Comparison of ENCODE assay signal across 8 cellular contexts in the genomic region with DNA sequence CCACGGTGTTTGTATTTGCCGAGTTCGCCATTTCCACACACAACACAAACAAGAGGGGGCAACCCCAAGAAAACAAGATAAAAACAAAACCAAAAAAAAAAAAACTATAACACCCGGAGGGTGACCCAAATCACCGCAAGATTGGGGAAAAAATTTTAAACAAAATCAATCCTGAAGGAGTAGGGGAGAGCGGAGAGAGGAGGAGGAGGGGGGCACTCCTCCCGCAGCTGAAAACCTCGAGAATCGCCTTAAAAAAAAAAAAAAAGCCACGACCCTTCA. TPM values are rescaled to one million over a fixed set of nuclear protein-coding genes. Genes with fewer than 3 reads are reported as not detected.
A peak's percentile ranks its signal among the peaks of the same experiment; 100 is the strongest.
DNase-seq lines count a peak whose midpoint lies in the region; ATAC-seq and TF ChIP-seq lines count a peak whose summit lies in the region.

No MANE protein-coding gene starts in this region.

- H3K4me2 ChIP-seq in smooth muscle cell, result peak overlapping the region; percentile 89

- peaks cover 35% of the 10 kb centered on the region for H3K4me1 Mint-ChIP-seq in activated B cell treated with CpG ODN at 0.5 μM for 24 hours

- H4K20me1 ChIP-seq in smooth muscle cell (ENCODE audit: low read depth), result peaks cover 36% of the 10 kb centered on the region

- under 1% methylated on average over 10 of the region's 10 CpGs for whole genome bisulfite sequencing in right cardiac atrium
- 0% methylated on average over 10 of the region's 10 CpGs for WGBS in smooth muscle cell (ENCODE audit: low lambda C conversion rate)

- no peak overlapping the region for H2AFZ ChIP-seq in smooth muscle cell (ENCODE audit: low read depth)

- no peak for ATAC-seq in activated B cell treated with CpG ODN at 0.5 μM for 24 hours (ENCODE audit: low read depth)
- ATAC-seq in right cardiac atrium, result no peak
- ATAC-seq in GM19351 (IDR thresholded peaks at IDR 0.05; ENCODE audit: unreplicated experiment), result no peak
- no peak for ATAC-seq in HG03175 (IDR thresholded peaks at IDR 0.05; ENCODE audit: unreplicated experiment)
- ATAC-seq in HG02870 (IDR thresholded peaks at IDR 0.05; ENCODE audit: unreplicated experiment), result no peak

- H3F3A ChIP-seq in smooth muscle cell (ENCODE audit: low read depth), result peaks cover 15% of the 10 kb centered on the region

- H3K4me3 Mint-ChIP-seq in activated B cell treated with CpG ODN at 0.5 μM for 24 hours, result peak overlapping the region; percentile 92

- intact Hi-C loops in activated B cell treated with CpG ODN at 0.5 μM for 24 hours (cut with micrococcal nuclease), result no loop called here
- intact Hi-C loops in right cardiac atrium (cut with DNase I), result no loop called here

- H3K27ac Mint-ChIP-seq in activated B cell treated with CpG ODN at 0.5 μM for 24 hours, result peak overlapping the region; percentile 95

- H3K79me2 ChIP-seq in smooth muscle cell (ENCODE audit: low read depth), result peaks cover 37% of the 10 kb centered on the region

- DNase-seq in HL-60 (ENCODE audit: low read depth in 1 of 2, low spot score in 1 of 2) (no peak), activated B cell treated with CpG ODN at 0.5 μM for 24 hours (no peak), right cardiac atrium (no peak), smooth muscle cell (lab: John Stamatoyannopoulos, UW; ENCODE audit: unreplicated experiment) (peak; percentile 30), NCI-H187 treated with DMSO at 0.1 percent for 48 hours (lab: John Stamatoyannopoulos, UW) (no peak)

- H3K27me3 ChIP-seq in HL-60 (ENCODE audit: insufficient read depth, poor library complexity, severe bottlenecking) (no peaks in the 10 kb centered on the region), right cardiac atrium (ENCODE audit: control insufficient read depth, insufficient read depth) (no peaks in the 10 kb centered on the region), smooth muscle cell (ENCODE audit: low read depth) (no peaks in the 10 kb centered on the region)

- CTCF ChIA-PET in activated B cell treated with CpG ODN at 0.5 μM for 24 hours (lab: Charles Lee), result interaction anchor here (1.2 to 1.4 kb wide), 2 partner anchors 50 to 244 kb away, joined by 3 to 4 read pairs; no protein-coding TSS in a partner anchor

- H3K4me1 ChIP-seq in right cardiac atrium (ENCODE audit: control insufficient read depth, insufficient read depth, low read length), result peaks cover 3% of the 10 kb centered on the region
- H3K4me1 ChIP-seq in smooth muscle cell (ENCODE audit: low read depth), result peaks cover 25% of the 10 kb centered on the region

- H3K4me3 ChIP-seq in HL-60 (replicated peaks; ENCODE audit: insufficient read depth, low read length) (peak overlapping the region; percentile 47), right cardiac atrium (ENCODE audit: low read length) (peak overlapping the region; percentile 100), smooth muscle cell (peak overlapping the region; percentile 98)

- no peaks in the 10 kb centered on the region for H3K36me3 ChIP-seq in smooth muscle cell (ENCODE audit: low read depth)

- H3K27ac ChIP-seq in HL-60 (replicated peaks) (peak overlapping the region; percentile 97), right cardiac atrium (ENCODE audit: low read length) (peak overlapping the region; percentile 97), smooth muscle cell (ENCODE audit: low read depth) (peak overlapping the region; percentile 91)

- H3K9me3 ChIP-seq in right cardiac atrium (ENCODE audit: control insufficient read depth, low read length), result no peaks in the 10 kb centered on the region
- no peaks in the 10 kb centered on the region for H3K9me3 ChIP-seq in smooth muscle cell (replicated peaks; ENCODE audit: low read depth)

- H3K27me3 Mint-ChIP-seq in activated B cell treated with CpG ODN at 0.5 μM for 24 hours, result no peaks in the 10 kb centered on the region

- peak overlapping the region; percentile 94 for H3K9ac ChIP-seq in smooth muscle cell (ENCODE audit: low read depth)

- POLR2A ChIA-PET in activated B cell treated with CpG ODN at 0.5 μM for 24 hours (lab: Charles Lee), result interaction anchor here (0.7 to 2.2 kb wide), 17 partner anchors 10 to 314 kb away, joined by 3 to 27 read pairs (median 6); a partner anchor contains a TSS

- TF ChIP-seq CTCF in HL-60 (IDR thresholded peaks at IDR 0.05; ENCODE audit: insufficient read depth, low read length) (no peak), activated B cell treated with CpG ODN at 0.5 μM for 24 hours (IDR thresholded peaks at IDR 0.05) (no peak), smooth muscle cell (IDR thresholded peaks at IDR 0.05; ENCODE audit: borderline replicate concordance, insufficient read depth, poor library complexity, severe bottlenecking) (no peak)

- H3K9me3 Mint-ChIP-seq in activated B cell treated with CpG ODN at 0.5 μM for 24 hours, result peaks cover 2% of the 10 kb centered on the region

- peaks cover 28% of the 10 kb centered on the region for H3K36me3 Mint-ChIP-seq in activated B cell treated with CpG ODN at 0.5 μM for 24 hours (ENCODE audit: low read depth)

RNA-seq across cellular contexts. Expression of a gene that starts 0.3 kb away (rescaled TPM):
- total RNA-seq in activated B cell treated with CpG ODN at 0.5 μM for 24 hours, result 38.5 and 40.9 TPM in 2 replicates
- total RNA-seq in right cardiac atrium, result 10 to 100 TPM; 18.2 to 20.7 (median 20.2) TPM
- 5.7 TPM for polyA plus RNA-seq in right cardiac atrium
- total RNA-seq in smooth muscle cell, result 39.4 and 40.7 TPM in 2 replicates
- polyA plus RNA-seq in smooth muscle cell, result 4.0 and 4.7 TPM in 2 replicates

Comparison
In these comparisons a context has a peak if more than half of its experiments do, and no peak if none do; other contexts are left out.
1. H3K4me3 ChIP-seq: peak in every context shown above with its lines; median percentile 100 in right cardiac atrium; 98 in smooth muscle cell; 47 in HL-60.